Comparison of ENCODE assay signal across 1 cellular context in genomic region chr1:91827094-91828006, GRCh38.
TF ChIP-seq lines count a peak whose summit lies in the region.

No MANE protein-coding gene starts in this region.

TF ChIP-seq in HepG2, 621 proteins besides CTCF, POLR2A, EP300 and RAD21 (continued from another document):
- no peak for TF ChIP-seq ZNF639 (CRISPR knock-in tag; conservative IDR thresholded peaks at IDR 0.05)
- no peak for TF ChIP-seq ZNF781 (CRISPR knock-in tag; IDR thresholded peaks at IDR 0.05; ENCODE audit: borderline replicate concordance, not compliant biosample characterization)
- no peak for TF ChIP-seq ZNF460 (CRISPR knock-in tag; IDR thresholded peaks at IDR 0.05; ENCODE audit: borderline replicate concordance)
- TF ChIP-seq ZNF251 (CRISPR knock-in tag; IDR thresholded peaks at IDR 0.05): no peak
- 0 out of 2 replicates have a peak, but pooled peaks have one; percentile 69 for TF ChIP-seq ZSCAN20 (CRISPR knock-in tag; IDR thresholded peaks at IDR 0.05; ENCODE audit: borderline replicate concordance)
- TF ChIP-seq BHLHE40 (IDR thresholded peaks at IDR 0.05; ENCODE audit: low read length): peak; percentile 83
- TF ChIP-seq, protein P1, sequence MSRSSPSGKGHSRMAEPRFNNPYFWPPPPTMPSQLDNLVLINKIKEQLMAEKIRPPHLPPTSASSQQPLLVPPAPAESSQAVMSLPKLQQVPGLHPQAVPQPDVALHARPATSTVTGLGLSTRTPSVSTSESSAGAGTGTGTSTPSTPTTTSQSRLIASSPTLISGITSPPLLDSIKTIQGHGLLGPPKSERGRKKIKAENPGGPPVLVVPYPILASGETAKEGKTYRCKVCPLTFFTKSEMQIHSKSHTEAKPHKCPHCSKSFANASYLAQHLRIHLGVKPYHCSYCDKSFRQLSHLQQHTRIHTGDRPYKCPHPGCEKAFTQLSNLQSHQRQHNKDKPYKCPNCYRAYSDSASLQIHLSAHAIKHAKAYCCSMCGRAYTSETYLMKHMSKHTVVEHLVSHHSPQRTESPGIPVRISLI (CRISPR knock-in tag; IDR thresholded peaks at IDR 0.05; ENCODE audit: borderline replicate concordance): peak; percentile 75; the same call in 1 of the 2 replicates
- peak; percentile 89 for TF ChIP-seq NCOA2 (CRISPR knock-in tag; IDR thresholded peaks at IDR 0.05)
- TF ChIP-seq, protein P2, sequence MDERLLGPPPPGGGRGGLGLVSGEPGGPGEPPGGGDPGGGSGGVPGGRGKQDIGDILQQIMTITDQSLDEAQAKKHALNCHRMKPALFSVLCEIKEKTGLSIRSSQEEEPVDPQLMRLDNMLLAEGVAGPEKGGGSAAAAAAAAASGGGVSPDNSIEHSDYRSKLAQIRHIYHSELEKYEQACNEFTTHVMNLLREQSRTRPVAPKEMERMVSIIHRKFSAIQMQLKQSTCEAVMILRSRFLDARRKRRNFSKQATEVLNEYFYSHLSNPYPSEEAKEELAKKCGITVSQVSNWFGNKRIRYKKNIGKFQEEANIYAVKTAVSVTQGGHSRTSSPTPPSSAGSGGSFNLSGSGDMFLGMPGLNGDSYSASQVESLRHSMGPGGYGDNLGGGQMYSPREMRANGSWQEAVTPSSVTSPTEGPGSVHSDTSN (CRISPR knock-in tag; IDR thresholded peaks at IDR 0.05): peak; percentile 5; the same call in 1 of the 2 replicates
- TF ChIP-seq, protein P3, sequence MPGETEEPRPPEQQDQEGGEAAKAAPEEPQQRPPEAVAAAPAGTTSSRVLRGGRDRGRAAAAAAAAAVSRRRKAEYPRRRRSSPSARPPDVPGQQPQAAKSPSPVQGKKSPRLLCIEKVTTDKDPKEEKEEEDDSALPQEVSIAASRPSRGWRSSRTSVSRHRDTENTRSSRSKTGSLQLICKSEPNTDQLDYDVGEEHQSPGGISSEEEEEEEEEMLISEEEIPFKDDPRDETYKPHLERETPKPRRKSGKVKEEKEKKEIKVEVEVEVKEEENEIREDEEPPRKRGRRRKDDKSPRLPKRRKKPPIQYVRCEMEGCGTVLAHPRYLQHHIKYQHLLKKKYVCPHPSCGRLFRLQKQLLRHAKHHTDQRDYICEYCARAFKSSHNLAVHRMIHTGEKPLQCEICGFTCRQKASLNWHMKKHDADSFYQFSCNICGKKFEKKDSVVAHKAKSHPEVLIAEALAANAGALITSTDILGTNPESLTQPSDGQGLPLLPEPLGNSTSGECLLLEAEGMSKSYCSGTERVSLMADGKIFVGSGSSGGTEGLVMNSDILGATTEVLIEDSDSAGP (CRISPR knock-in tag; IDR thresholded peaks at IDR 0.05; ENCODE audit: borderline replicate concordance): peak; percentile 36; the same call in 1 of the 2 replicates
- no peak for TF ChIP-seq ZC3H4 (CRISPR knock-in tag; IDR thresholded peaks at IDR 0.05; ENCODE audit: borderline replicate concordance)
- no peak for TF ChIP-seq PBX3 (CRISPR knock-in tag; IDR thresholded peaks at IDR 0.05; ENCODE audit: borderline replicate concordance)
- peak; percentile 90 for TF ChIP-seq SOX5 (CRISPR knock-in tag; IDR thresholded peaks at IDR 0.05; ENCODE audit: borderline replicate concordance)
- TF ChIP-seq ZNF713 (CRISPR knock-in tag; IDR thresholded peaks at IDR 0.05): no peak
- no peak for TF ChIP-seq ZNF468 (CRISPR knock-in tag; IDR thresholded peaks at IDR 0.05)
- no peak for TF ChIP-seq SMAD9 (CRISPR knock-in tag; IDR thresholded peaks at IDR 0.05)
- TF ChIP-seq FOXK1 (CRISPR knock-in tag; IDR thresholded peaks at IDR 0.05; ENCODE audit: borderline replicate concordance, low read depth): peak; percentile 90; the same call in 1 of the 2 replicates
